17 cellular contexts compared by ENCODE assay signal in genomic region chr4:36133658-36134057, GRCh38.
A peak's percentile ranks its signal among the peaks of the same experiment; 100 is the strongest.
DNase-seq lines count a peak whose midpoint lies in the region; ATAC-seq and TF ChIP-seq lines count a peak whose summit lies in the region.
"Had no signal": no experiment of that assay in that cellular context is flagged by ENCODE, and none has a peak within 500 bp of the region (broad histone marks: within the 10 kb centered on the region; RNA-seq: fewer than 3 reads in every experiment).

No MANE protein-coding gene starts in this region.

- H3K27ac ChIP-seq in upper lobe of right lung (no peak overlapping the region), coronary artery (no peak overlapping the region)
- H3K27ac ChIP-seq: KMS-11, PC-9 had no signal

- intact Hi-C loops in upper lobe of right lung (cut with DNase I), result no loop called here

- DNase-seq in KBM-7, result peak; percentile 52
- peak; percentile 66 for DNase-seq in NOMO-1 treated with dmso at 0.1 percent for 144 hours (lab: John Stamatoyannopoulos, UW; ENCODE audit: unreplicated experiment)
- DNase-seq in UCSD-AML1 (lab: John Stamatoyannopoulos, UW; ENCODE audit: unreplicated experiment), result peak; percentile 2
- DNase-seq in upper lobe of right lung, result no peak
- no peak for DNase-seq in coronary artery (ENCODE audit: low spot score)
- no peak for DNase-seq in activated gamma-delta T cell (lab: John Stamatoyannopoulos, UW)
- DNase-seq: Calu3; CD4-positive, CD25-positive, alpha-beta regulatory T cell; MG63; NCI-H1436; NCI-H2081; PC-9; T-helper 2 cell had no signal

- no peaks in the 10 kb centered on the region for H3K9me3 ChIP-seq in upper lobe of right lung
- H3K9me3 ChIP-seq: MG63 had no signal

- no peaks in the 10 kb centered on the region for H3K27me3 ChIP-seq in upper lobe of right lung
- H3K27me3 ChIP-seq: MG63 had no signal

- TF ChIP-seq CTCF in upper lobe of right lung (IDR thresholded peaks at IDR 0.05), result no peak
- no peak for TF ChIP-seq CTCF in coronary artery (IDR thresholded peaks at IDR 0.05)

- H3K4me3 ChIP-seq in upper lobe of right lung, result no peak overlapping the region
- no peak overlapping the region for H3K4me3 ChIP-seq in coronary artery
- H3K4me3 ChIP-seq: MG63, PC-9 had no signal

- H3K4me1 ChIP-seq in upper lobe of right lung, result no peaks in the 10 kb centered on the region

- peak; percentile 62 for ATAC-seq in upper lobe of right lung
- ATAC-seq in HG03135 (IDR thresholded peaks at IDR 0.05; ENCODE audit: unreplicated experiment), result no peak
- ATAC-seq: Right ventricle myocardium inferior, SK-N-SH treated with all-trans-retinoic acid at 6 μM for 48 hours had no signal

- peaks cover 10% of the 10 kb centered on the region for H3K36me3 ChIP-seq in upper lobe of right lung
- H3K36me3 ChIP-seq: MG63 had no signal

- in situ Hi-C loops in KBM-7 (cut with MboI; ENCODE audit: low pct_unique_long_range_greater_than_20kb, low sequenced_read_pairs), result no loop called here

Comparison
In these comparisons a context has a peak if more than half of its experiments do, and no peak if none do; other contexts are left out.
1. DNase-seq: peak in KBM-7 (single experiment), NOMO-1 treated with dmso at 0.1 percent for 144 hours (single experiment) and UCSD-AML1 (single experiment); none in upper lobe of right lung (single experiment), coronary artery (single experiment) and activated gamma-delta T cell (single experiment).